Comparison of ENCODE assay signal across 9 cellular contexts in genomic region chr16:1989826-1990335, GRCh38. TPM values are rescaled to one million over a fixed set of nuclear protein-coding genes. Genes with fewer than 3 reads are reported as not detected.
DNase-seq lines count a peak whose midpoint lies in the region; ATAC-seq and TF ChIP-seq lines count a peak whose summit lies in the region.
"Had no signal": no experiment of that assay in that cellular context is flagged by ENCODE, and none has a peak within 500 bp of the region (broad histone marks: within the 10 kb centered on the region; RNA-seq: fewer than 3 reads in every experiment).

TSS of gene SYNGR3 (plus strand) at chr16:1989970. CDS start at chr16:1990103, 133 bp downstream.

- TF ChIP-seq CTCF in heart left ventricle (IDR thresholded peaks at IDR 0.05) (no peak), VCaP (conservative IDR thresholded peaks at IDR 0.05) (no peak), vagina (IDR thresholded peaks at IDR 0.05) (no peak)

- H3K36me3 ChIP-seq in heart left ventricle (peaks cover 0 to 20% (median 13%) of the 10 kb centered on the region in 9 donors), vagina (peaks cover 0 to 13% of the 10 kb centered on the region in 2 donors)

- no peak for TF ChIP-seq POLR2A in heart left ventricle (IDR thresholded peaks at IDR 0.05)
- no peak for TF ChIP-seq POLR2A in vagina (IDR thresholded peaks at IDR 0.05)

- no peak within 1 kb of the TSS for H3K27ac ChIP-seq in heart left ventricle
- H3K27ac ChIP-seq in VCaP = peak within 1 kb of the TSS; percentile 13; the same call in 1 of the 2 replicates
- H3K27ac ChIP-seq in vagina = no peak within 1 kb of the TSS

- intact Hi-C loops in heart left ventricle (cut with DNase I) = loop anchor here in 1 of 10 donors (10.0 kb wide), 1 partner anchor 125 kb away; no protein-coding TSS in a partner anchor
- intact Hi-C loops in cardiac septum (cut with DNase I) = no loop called here
- intact Hi-C loops in vagina (cut with DNase I) = no loop called here

- ATAC-seq in heart left ventricle = no peak
- ATAC-seq in HG02981 (IDR thresholded peaks at IDR 0.05; ENCODE audit: unreplicated experiment) = no peak

- H3K4me1 ChIP-seq in heart left ventricle = peaks cover 7 to 43% (median 23%) of the 10 kb centered on the region in 12 donors
- peaks cover 30% of the 10 kb centered on the region for H3K4me1 ChIP-seq in vagina

- 0 to 1% (median 1%) methylated on average over 1 to 66 of the region's 66 CpGs for WGBS in heart left ventricle, 4 donors

- no peaks in the 10 kb centered on the region for H3K9me3 ChIP-seq in heart left ventricle
- H3K9me3 ChIP-seq in iPS-18c (ENCODE audit: control insufficient read depth, insufficient read depth, low read length) = no peaks in the 10 kb centered on the region
- H3K9me3 ChIP-seq in vagina = no peaks in the 10 kb centered on the region

- H3K27me3 ChIP-seq in heart left ventricle = peaks cover 11 to 39% (median 30%) of the 10 kb centered on the region in 9 donors
- peaks cover 9% of the 10 kb centered on the region for H3K27me3 ChIP-seq in vagina

- no peak for DNase-seq in heart left ventricle
- DNase-seq in cardiac septum (ENCODE audit: low spot score) = no peak
- DNase-seq in vagina (ENCODE audit: extremely low spot score in 2 of 2) = no peak
- no peak for DNase-seq in activated CD4-positive, alpha-beta T cell treated with anti-CD3 and anti-CD28 coated beads, Interleukin-2, amount 50 U/mL, for 1 hour
- no peak for DNase-seq in HuH-7 (ENCODE audit: low spot score)
- DNase-seq: NCI-H510A treated with DMSO at 0.1 percent for 48 hours had no signal

- H3K4me3 ChIP-seq in heart left ventricle (peak within 1 kb of the TSS in 7 of 12 donors; percentile 13 to 59 (median 30)), iPS-18c (ENCODE audit: insufficient read depth, low read depth, low read length) (peak within 1 kb of the TSS; percentile 66), vagina (peak within 1 kb of the TSS; percentile 20 to 25)

RNA-seq across cellular contexts. Expression of gene SYNGR3, which starts in this region (rescaled TPM):
- 1 to 10 TPM in 3 of 9 donors, under 1 TPM in 6; 0.19 to 1.3 (median 0.86) TPM for total RNA-seq in heart left ventricle
- polyA plus RNA-seq in heart left ventricle = 1 to 10 TPM in 1 of 2 donors, under 1 TPM in 1; 0.53 to 2.7 TPM
- total RNA-seq in cardiac septum = 1.8 TPM
- total RNA-seq in vagina = 8.3 TPM
